Comparison of ENCODE assay signal across 30 cellular contexts in the genomic region with DNA sequence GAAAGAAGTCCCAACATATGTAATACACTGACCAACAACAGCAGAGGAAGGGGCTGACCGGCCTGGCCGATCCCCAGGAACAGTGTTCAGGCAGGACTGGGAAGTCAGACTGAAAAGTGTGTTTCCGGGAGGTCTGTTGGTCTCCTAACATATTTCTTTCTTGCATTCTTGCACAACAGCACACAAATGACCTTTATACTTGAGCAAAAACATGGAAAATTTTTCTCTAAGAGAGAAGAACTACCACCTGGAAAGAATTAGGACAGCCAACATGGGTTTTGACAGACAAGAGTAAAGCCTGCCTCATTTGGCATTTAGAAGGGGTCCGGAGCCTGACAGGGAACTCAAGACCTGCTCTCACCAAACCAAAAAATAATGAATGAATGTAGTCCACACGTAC.
"Had no signal": no experiment of that assay in that cellular context is flagged by ENCODE, and none has a peak within 500 bp of the region (broad histone marks: within the 10 kb centered on the region; RNA-seq: fewer than 3 reads in every experiment).

No MANE protein-coding gene starts in this region.

- H3K27me3 Mint-ChIP-seq: effector memory CD8-positive, alpha-beta T cell; memory B cell; naive B cell; natural killer cell treated with Interleukin-12 subunit alpha and Interleukin-12 subunit beta and Interleukin-15 and Interleukin-18, amount 100 ng/mL, for 72 hours; progenitor cell of endocrine pancreas had no signal

- H3K27me3 ChIP-seq: esophagus squamous epithelium, foreskin keratinocyte, gastroesophageal sphincter, heart left ventricle, neutrophil, pancreas, sigmoid colon, stomach, thyroid gland, vagina had no signal

- H3K36me3 Mint-ChIP-seq: memory B cell; naive B cell; natural killer cell treated with Interleukin-12 subunit alpha and Interleukin-12 subunit beta and Interleukin-15 and Interleukin-18, amount 100 ng/mL, for 72 hours; stimulated activated effector memory CD8-positive, alpha-beta T cell treated with anti-CD3 and anti-CD28 coated beads, Interleukin-12 subunit alpha, Interleukin-12 subunit beta, amount 100 ng/mL, for 72 hours had no signal

- DNase-seq: cortex of kidney; effector memory CD8-positive, alpha-beta T cell; erythroblast; esophagus squamous epithelium; heart left ventricle; hippocampal formation; islet precursor cell; kidney glomerular epithelial cell; left colon; left ventricle myocardium inferior; lower lobe of right lung; mucosa of descending colon; naive B cell; pancreas; sigmoid colon; stimulated activated CD4-positive, alpha-beta T cell treated with anti-CD3 and anti-CD28 coated beads, Interleukin-2, amount 100 ng/mL, for 24 hours; stimulated activated CD4-positive, alpha-beta T cell treated with anti-CD3 and anti-CD28 coated beads, Interleukin-4, amount 100 ng/mL, for 24 hours; stimulated activated naive CD4-positive, alpha-beta T cell treated with Interleukin-2 at 50 U/mL for 16 hours; stomach; thyroid gland; trophoblast cell had no signal

- H3K4me3 Mint-ChIP-seq: effector memory CD8-positive, alpha-beta T cell; memory B cell; naive B cell; natural killer cell treated with Interleukin-12 subunit alpha and Interleukin-12 subunit beta and Interleukin-15 and Interleukin-18, amount 100 ng/mL, for 72 hours; neural crest cell; stimulated activated effector memory CD8-positive, alpha-beta T cell treated with anti-CD3 and anti-CD28 coated beads, Interleukin-12 subunit alpha, Interleukin-12 subunit beta, amount 100 ng/mL, for 72 hours had no signal

- H3K9me3 ChIP-seq: esophagus squamous epithelium, gastroesophageal sphincter, lower lobe of right lung, mucosa of descending colon, neutrophil, pancreas, sigmoid colon, thyroid gland, vagina had no signal

- H3K4me1 ChIP-seq: esophagus squamous epithelium, foreskin keratinocyte, gastroesophageal sphincter, heart left ventricle, left ventricle myocardium inferior, lower lobe of right lung, pancreas, sigmoid colon, stomach, thyroid gland, vagina had no signal

- H3K36me3 ChIP-seq: esophagus squamous epithelium, gastroesophageal sphincter, heart left ventricle, left ventricle myocardium inferior, lower lobe of right lung, neutrophil, pancreas, sigmoid colon, stomach, thyroid gland, vagina had no signal

- H3K4me3 ChIP-seq: esophagus squamous epithelium, gastroesophageal sphincter, heart left ventricle, left ventricle myocardium inferior, lower lobe of right lung, mucosa of descending colon, pancreas, sigmoid colon, stomach, thyroid gland, vagina had no signal

- H3K27ac Mint-ChIP-seq: effector memory CD8-positive, alpha-beta T cell; memory B cell; naive B cell; natural killer cell treated with Interleukin-12 subunit alpha and Interleukin-12 subunit beta and Interleukin-15 and Interleukin-18, amount 100 ng/mL, for 72 hours; progenitor cell of endocrine pancreas; stimulated activated effector memory CD8-positive, alpha-beta T cell treated with anti-CD3 and anti-CD28 coated beads, Interleukin-12 subunit alpha, Interleukin-12 subunit beta, amount 100 ng/mL, for 72 hours had no signal

- H3K4me1 Mint-ChIP-seq: memory B cell; naive B cell; neural crest cell; stimulated activated effector memory CD8-positive, alpha-beta T cell treated with anti-CD3 and anti-CD28 coated beads, Interleukin-12 subunit alpha, Interleukin-12 subunit beta, amount 100 ng/mL, for 72 hours had no signal

- H3K27ac ChIP-seq: esophagus squamous epithelium, foreskin keratinocyte, gastroesophageal sphincter, heart left ventricle, left ventricle myocardium inferior, lower lobe of right lung, neutrophil, pancreas, sigmoid colon, stomach, thyroid gland, vagina had no signal
